In the genomic region with DNA sequence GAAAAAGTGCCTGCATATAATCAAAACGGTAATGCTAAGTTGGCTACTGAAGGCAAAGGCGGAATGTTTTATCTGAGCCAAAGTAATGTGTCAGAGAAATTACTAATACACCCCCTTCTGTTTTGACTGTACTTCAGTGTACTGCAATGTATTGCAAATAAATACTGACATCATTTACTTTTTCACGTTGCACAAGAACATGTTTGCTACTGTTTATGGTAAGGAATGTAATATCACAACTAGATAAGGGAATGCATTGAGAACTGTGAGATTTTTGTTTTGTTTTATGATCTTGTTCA, we compare ENCODE assay signal across 1 cellular context.
TF ChIP-seq lines count a peak whose summit lies in the region.

No MANE protein-coding gene starts in this region.

TF ChIP-seq in HEK293, 187 proteins besides CTCF, POLR2A, EP300 and RAD21 (continued from another document and continues in another):
- TF ChIP-seq ZNF169 (tag by site-specific recombination; IDR thresholded peaks at IDR 0.05) (no peak), ZNF146 (tag by site-specific recombination; IDR thresholded peaks at IDR 0.05) (0 out of 2 replicates have a peak, but pooled peaks have one; percentile 13), ZNF777 (tag by site-specific recombination; IDR thresholded peaks at IDR 0.05; ENCODE audit: borderline replicate concordance) (no peak), ZNF623 (tag by site-specific recombination; IDR thresholded peaks at IDR 0.05) (no peak), ZNF658 (tag by site-specific recombination; IDR thresholded peaks at IDR 0.05) (no peak), ZNF239 (tag by site-specific recombination; IDR thresholded peaks at IDR 0.05) (no peak), ZNF404 (tag by site-specific recombination; IDR thresholded peaks at IDR 0.05) (no peak), YY1 (tag by site-specific recombination; IDR thresholded peaks at IDR 0.05) (no peak), ZNF701 (tag by site-specific recombination; IDR thresholded peaks at IDR 0.05) (no peak), ZNF629 (tag by site-specific recombination; IDR thresholded peaks at IDR 0.05) (peak; percentile 87), ZBTB8A (tag by site-specific recombination; IDR thresholded peaks at IDR 0.05) (no peak), ZNF548 (tag by site-specific recombination; IDR thresholded peaks at IDR 0.05) (no peak), ZBTB48 (tag by site-specific recombination; IDR thresholded peaks at IDR 0.05) (no peak), ZNF211 (tag by site-specific recombination; IDR thresholded peaks at IDR 0.05; ENCODE audit: low read depth) (no peak), ZNF37A (tag by site-specific recombination; IDR thresholded peaks at IDR 0.05) (no peak), ZNF350 (tag by site-specific recombination; IDR thresholded peaks at IDR 0.05) (no peak), ZNF202 (tag by site-specific recombination; IDR thresholded peaks at IDR 0.05; ENCODE audit: borderline replicate concordance) (no peak), MZF1 (tag by site-specific recombination; IDR thresholded peaks at IDR 0.05; ENCODE audit: borderline replicate concordance) (no peak), ZNF174 (tag by site-specific recombination; IDR thresholded peaks at IDR 0.05) (no peak), ZXDB (tag by site-specific recombination; IDR thresholded peaks at IDR 0.05) (no peak), ZNF121 (tag by site-specific recombination; IDR thresholded peaks at IDR 0.05) (no peak), ZNF521 (tag by site-specific recombination; IDR thresholded peaks at IDR 0.05) (no peak), ZNF585B (tag by site-specific recombination; IDR thresholded peaks at IDR 0.05) (no peak), ZNF133 (tag by site-specific recombination; IDR thresholded peaks at IDR 0.05) (no peak), ZNF324 (tag by site-specific recombination; IDR thresholded peaks at IDR 0.05) (no peak; the same call in 1 of the 2 replicates), HOXC10 (CRISPR knock-in tag; IDR thresholded peaks at IDR 0.05) (no peak), ZNF138 (tag by site-specific recombination; IDR thresholded peaks at IDR 0.05; ENCODE audit: borderline replicate concordance) (no peak), GFI1B (tag by site-specific recombination; IDR thresholded peaks at IDR 0.05) (no peak), KLF16 (tag by site-specific recombination; IDR thresholded peaks at IDR 0.05) (no peak; the same call in 1 of the 2 replicates), ZSCAN23 (tag by site-specific recombination; IDR thresholded peaks at IDR 0.05) (no peak), ZNF785 (tag by site-specific recombination; IDR thresholded peaks at IDR 0.05) (no peak), ZNF549 (tag by site-specific recombination; IDR thresholded peaks at IDR 0.05) (no peak), ZBTB7A (tag by site-specific recombination; IDR thresholded peaks at IDR 0.05; ENCODE audit: low read depth) (no peak), ZNF560 (tag by site-specific recombination; IDR thresholded peaks at IDR 0.05; ENCODE audit: borderline replicate concordance) (no peak), RBAK (tag by site-specific recombination; IDR thresholded peaks at IDR 0.05) (no peak), ZNF830 (tag by site-specific recombination; IDR thresholded peaks at IDR 0.05; ENCODE audit: low read depth) (no peak), ZNF10 (tag by site-specific recombination; IDR thresholded peaks at IDR 0.05) (no peak), ZNF16 (tag by site-specific recombination; IDR thresholded peaks at IDR 0.05; ENCODE audit: low read depth) (no peak)
- TF ChIP-seq, protein P1, sequence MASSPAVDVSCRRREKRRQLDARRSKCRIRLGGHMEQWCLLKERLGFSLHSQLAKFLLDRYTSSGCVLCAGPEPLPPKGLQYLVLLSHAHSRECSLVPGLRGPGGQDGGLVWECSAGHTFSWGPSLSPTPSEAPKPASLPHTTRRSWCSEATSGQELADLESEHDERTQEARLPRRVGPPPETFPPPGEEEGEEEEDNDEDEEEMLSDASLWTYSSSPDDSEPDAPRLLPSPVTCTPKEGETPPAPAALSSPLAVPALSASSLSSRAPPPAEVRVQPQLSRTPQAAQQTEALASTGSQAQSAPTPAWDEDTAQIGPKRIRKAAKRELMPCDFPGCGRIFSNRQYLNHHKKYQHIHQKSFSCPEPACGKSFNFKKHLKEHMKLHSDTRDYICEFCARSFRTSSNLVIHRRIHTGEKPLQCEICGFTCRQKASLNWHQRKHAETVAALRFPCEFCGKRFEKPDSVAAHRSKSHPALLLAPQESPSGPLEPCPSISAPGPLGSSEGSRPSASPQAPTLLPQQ (tag by site-specific recombination; IDR thresholded peaks at IDR 0.05), result no peak
- TF ChIP-seq, protein P2, sequence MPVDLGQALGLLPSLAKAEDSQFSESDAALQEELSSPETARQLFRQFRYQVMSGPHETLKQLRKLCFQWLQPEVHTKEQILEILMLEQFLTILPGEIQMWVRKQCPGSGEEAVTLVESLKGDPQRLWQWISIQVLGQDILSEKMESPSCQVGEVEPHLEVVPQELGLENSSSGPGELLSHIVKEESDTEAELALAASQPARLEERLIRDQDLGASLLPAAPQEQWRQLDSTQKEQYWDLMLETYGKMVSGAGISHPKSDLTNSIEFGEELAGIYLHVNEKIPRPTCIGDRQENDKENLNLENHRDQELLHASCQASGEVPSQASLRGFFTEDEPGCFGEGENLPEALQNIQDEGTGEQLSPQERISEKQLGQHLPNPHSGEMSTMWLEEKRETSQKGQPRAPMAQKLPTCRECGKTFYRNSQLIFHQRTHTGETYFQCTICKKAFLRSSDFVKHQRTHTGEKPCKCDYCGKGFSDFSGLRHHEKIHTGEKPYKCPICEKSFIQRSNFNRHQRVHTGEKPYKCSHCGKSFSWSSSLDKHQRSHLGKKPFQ (tag by site-specific recombination; IDR thresholded peaks at IDR 0.05), result no peak
- TF ChIP-seq, protein P3, sequence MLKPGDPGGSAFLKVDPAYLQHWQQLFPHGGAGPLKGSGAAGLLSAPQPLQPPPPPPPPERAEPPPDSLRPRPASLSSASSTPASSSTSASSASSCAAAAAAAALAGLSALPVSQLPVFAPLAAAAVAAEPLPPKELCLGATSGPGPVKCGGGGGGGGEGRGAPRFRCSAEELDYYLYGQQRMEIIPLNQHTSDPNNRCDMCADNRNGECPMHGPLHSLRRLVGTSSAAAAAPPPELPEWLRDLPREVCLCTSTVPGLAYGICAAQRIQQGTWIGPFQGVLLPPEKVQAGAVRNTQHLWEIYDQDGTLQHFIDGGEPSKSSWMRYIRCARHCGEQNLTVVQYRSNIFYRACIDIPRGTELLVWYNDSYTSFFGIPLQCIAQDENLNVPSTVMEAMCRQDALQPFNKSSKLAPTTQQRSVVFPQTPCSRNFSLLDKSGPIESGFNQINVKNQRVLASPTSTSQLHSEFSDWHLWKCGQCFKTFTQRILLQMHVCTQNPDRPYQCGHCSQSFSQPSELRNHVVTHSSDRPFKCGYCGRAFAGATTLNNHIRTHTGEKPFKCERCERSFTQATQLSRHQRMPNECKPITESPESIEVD (tag by site-specific recombination; IDR thresholded peaks at IDR 0.05), result peak; percentile 97
- TF ChIP-seq, protein P4, sequence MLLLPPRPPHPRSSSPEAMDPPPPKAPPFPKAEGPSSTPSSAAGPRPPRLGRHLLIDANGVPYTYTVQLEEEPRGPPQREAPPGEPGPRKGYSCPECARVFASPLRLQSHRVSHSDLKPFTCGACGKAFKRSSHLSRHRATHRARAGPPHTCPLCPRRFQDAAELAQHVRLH (tag by site-specific recombination; IDR thresholded peaks at IDR 0.05), result no peak
- TF ChIP-seq, protein P5, sequence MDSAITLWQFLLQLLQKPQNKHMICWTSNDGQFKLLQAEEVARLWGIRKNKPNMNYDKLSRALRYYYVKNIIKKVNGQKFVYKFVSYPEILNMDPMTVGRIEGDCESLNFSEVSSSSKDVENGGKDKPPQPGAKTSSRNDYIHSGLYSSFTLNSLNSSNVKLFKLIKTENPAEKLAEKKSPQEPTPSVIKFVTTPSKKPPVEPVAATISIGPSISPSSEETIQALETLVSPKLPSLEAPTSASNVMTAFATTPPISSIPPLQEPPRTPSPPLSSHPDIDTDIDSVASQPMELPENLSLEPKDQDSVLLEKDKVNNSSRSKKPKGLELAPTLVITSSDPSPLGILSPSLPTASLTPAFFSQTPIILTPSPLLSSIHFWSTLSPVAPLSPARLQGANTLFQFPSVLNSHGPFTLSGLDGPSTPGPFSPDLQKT (IDR thresholded peaks at IDR 0.05; ENCODE audit: borderline replicate concordance, low read depth, low read length), result no peak
- TF ChIP-seq, protein P6, sequence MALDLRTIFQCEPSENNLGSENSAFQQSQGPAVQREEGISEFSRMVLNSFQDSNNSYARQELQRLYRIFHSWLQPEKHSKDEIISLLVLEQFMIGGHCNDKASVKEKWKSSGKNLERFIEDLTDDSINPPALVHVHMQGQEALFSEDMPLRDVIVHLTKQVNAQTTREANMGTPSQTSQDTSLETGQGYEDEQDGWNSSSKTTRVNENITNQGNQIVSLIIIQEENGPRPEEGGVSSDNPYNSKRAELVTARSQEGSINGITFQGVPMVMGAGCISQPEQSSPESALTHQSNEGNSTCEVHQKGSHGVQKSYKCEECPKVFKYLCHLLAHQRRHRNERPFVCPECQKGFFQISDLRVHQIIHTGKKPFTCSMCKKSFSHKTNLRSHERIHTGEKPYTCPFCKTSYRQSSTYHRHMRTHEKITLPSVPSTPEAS (tag by site-specific recombination; IDR thresholded peaks at IDR 0.05), result 0 out of 2 replicates have a peak, but pooled peaks have one; percentile 6
- TF ChIP-seq, protein P7, sequence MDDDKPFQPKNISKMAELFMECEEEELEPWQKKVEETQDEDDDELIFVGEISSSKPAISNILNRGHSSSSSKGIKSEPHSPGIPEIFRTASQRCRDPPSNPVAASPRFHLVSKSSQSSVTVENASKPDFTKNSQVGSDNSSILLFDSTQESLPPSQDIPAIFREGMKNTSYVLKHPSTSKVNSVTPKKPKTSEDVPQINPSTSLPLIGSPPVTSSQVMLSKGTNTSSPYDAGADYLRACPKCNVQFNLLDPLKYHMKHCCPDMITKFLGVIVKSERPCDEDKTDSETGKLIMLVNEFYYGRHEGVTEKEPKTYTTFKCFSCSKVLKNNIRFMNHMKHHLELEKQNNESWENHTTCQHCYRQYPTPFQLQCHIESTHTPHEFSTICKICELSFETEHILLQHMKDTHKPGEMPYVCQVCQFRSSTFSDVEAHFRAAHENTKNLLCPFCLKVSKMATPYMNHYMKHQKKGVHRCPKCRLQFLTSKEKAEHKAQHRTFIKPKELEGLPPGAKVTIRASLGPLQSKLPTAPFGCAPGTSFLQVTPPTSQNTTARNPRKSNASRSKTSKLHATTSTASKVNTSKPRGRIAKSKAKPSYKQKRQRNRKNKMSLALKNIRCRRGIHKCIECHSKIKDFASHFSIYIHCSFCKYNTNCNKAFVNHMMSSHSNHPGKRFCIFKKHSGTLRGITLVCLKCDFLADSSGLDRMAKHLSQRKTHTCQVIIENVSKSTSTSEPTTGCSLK (tag by site-specific recombination; IDR thresholded peaks at IDR 0.05), result no peak
- TF ChIP-seq, protein P8, sequence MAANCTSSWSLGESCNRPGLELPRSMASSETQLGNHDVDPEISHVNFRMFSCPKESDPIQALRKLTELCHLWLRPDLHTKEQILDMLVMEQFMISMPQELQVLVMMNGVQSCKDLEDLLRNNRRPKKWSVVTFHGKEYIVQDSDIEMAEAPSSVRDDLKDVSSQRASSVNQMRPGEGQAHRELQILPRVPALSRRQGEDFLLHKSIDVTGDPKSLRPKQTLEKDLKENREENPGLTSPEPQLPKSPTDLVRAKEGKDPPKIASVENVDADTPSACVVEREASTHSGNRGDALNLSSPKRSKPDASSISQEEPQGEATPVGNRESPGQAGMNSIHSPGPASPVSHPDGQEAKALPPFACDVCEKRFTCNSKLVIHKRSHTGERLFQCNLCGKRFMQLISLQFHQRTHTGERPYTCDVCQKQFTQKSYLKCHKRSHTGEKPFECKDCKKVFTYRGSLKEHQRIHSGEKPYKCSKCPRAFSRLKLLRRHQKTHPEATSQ (tag by site-specific recombination; IDR thresholded peaks at IDR 0.05), result no peak
- TF ChIP-seq, protein P9, sequence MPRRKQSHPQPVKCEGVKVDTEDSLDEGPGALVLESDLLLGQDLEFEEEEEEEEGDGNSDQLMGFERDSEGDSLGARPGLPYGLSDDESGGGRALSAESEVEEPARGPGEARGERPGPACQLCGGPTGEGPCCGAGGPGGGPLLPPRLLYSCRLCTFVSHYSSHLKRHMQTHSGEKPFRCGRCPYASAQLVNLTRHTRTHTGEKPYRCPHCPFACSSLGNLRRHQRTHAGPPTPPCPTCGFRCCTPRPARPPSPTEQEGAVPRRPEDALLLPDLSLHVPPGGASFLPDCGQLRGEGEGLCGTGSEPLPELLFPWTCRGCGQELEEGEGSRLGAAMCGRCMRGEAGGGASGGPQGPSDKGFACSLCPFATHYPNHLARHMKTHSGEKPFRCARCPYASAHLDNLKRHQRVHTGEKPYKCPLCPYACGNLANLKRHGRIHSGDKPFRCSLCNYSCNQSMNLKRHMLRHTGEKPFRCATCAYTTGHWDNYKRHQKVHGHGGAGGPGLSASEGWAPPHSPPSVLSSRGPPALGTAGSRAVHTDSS (tag by site-specific recombination; IDR thresholded peaks at IDR 0.05), result 0 out of 2 replicates have a peak, but pooled peaks have one; percentile 8
- TF ChIP-seq, protein P10, sequence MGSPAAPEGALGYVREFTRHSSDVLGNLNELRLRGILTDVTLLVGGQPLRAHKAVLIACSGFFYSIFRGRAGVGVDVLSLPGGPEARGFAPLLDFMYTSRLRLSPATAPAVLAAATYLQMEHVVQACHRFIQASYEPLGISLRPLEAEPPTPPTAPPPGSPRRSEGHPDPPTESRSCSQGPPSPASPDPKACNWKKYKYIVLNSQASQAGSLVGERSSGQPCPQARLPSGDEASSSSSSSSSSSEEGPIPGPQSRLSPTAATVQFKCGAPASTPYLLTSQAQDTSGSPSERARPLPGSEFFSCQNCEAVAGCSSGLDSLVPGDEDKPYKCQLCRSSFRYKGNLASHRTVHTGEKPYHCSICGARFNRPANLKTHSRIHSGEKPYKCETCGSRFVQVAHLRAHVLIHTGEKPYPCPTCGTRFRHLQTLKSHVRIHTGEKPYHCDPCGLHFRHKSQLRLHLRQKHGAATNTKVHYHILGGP (tag by site-specific recombination; IDR thresholded peaks at IDR 0.05), result no peak
- TF ChIP-seq, protein P11, sequence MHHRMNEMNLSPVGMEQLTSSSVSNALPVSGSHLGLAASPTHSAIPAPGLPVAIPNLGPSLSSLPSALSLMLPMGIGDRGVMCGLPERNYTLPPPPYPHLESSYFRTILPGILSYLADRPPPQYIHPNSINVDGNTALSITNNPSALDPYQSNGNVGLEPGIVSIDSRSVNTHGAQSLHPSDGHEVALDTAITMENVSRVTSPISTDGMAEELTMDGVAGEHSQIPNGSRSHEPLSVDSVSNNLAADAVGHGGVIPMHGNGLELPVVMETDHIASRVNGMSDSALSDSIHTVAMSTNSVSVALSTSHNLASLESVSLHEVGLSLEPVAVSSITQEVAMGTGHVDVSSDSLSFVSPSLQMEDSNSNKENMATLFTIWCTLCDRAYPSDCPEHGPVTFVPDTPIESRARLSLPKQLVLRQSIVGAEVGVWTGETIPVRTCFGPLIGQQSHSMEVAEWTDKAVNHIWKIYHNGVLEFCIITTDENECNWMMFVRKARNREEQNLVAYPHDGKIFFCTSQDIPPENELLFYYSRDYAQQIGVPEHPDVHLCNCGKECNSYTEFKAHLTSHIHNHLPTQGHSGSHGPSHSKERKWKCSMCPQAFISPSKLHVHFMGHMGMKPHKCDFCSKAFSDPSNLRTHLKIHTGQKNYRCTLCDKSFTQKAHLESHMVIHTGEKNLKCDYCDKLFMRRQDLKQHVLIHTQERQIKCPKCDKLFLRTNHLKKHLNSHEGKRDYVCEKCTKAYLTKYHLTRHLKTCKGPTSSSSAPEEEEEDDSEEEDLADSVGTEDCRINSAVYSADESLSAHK (tag by site-specific recombination; IDR thresholded peaks at IDR 0.05), result no peak
